Comparison of ENCODE assay signal across 16 cellular contexts in the genomic region with DNA sequence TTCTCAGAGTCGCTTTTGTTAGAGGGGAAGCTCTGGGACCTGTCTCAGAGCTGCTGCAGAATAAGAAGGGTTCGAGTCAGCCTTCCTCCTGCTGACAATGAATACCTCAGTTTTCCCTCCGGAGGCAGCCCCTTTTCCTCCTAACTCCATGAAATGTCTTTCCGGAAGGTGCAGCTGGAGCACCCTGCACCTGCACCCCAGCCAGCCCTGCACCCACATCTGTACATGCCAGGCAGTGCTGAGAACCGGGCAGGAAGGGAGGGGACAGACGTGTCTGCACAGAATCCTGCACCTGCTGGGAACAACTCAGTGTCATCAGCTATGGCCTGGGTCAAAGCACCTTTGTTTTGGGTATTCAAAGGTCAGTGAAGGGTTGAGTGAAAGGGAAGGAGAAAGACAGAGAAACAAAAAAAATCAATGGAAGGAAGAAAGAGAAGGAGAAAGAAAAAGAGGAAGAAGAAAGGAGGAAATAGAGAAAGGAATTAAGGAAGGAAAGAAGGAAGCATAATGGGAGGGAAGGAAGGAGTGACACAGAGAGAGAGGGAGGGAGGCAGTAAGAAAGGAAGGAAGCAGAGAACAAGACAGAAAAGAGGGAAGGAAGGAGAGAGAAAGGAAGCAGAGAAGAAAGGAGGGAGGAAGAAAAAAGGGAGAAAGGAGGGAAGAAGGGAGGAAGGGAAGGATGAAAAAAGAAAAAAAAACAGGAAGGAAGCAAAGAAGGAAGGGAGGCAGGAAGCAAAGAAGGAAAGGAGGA.
DNase-seq lines count a peak whose midpoint lies in the region; ATAC-seq and TF ChIP-seq lines count a peak whose summit lies in the region.
"Had no signal": no experiment of that assay in that cellular context is flagged by ENCODE, and none has a peak within 500 bp of the region (broad histone marks: within the 10 kb centered on the region; RNA-seq: fewer than 3 reads in every experiment).

No MANE protein-coding gene starts in this region.

- no peak overlapping the region for H2AFZ ChIP-seq in H9 (ENCODE audit: low read length)
- H2AFZ ChIP-seq: GM23248, PC-9 had no signal

- peaks cover 10 to 13% of the 10 kb centered on the region in 2 experiments for H3K4me1 Mint-ChIP-seq in H9
- peaks cover 21% of the 10 kb centered on the region for H3K4me1 Mint-ChIP-seq in activated T-helper 17 cell treated with anti-CD3 and anti-CD28 coated beads, Interleukin-2, amount 50 U/mL, for 72 hours
- peaks cover 26% of the 10 kb centered on the region for H3K4me1 Mint-ChIP-seq in stimulated activated effector memory CD8-positive, alpha-beta T cell treated with anti-CD3 and anti-CD28 coated beads, Interleukin-12 subunit alpha, Interleukin-12 subunit beta, amount 100 ng/mL, for 72 hours

- H3K56ac ChIP-seq in H9 (ENCODE audit: insufficient read length, low read depth, low read length): no peak overlapping the region

- no peak overlapping the region for H2BK12ac ChIP-seq in H9 (ENCODE audit: insufficient read length, low read depth, low read length)

- no peak overlapping the region for H3K4me3 Mint-ChIP-seq in H9
- H3K4me3 Mint-ChIP-seq in activated T-helper 17 cell treated with anti-CD3 and anti-CD28 coated beads, Interleukin-2, amount 50 U/mL, for 72 hours: no peak overlapping the region
- no peak overlapping the region for H3K4me3 Mint-ChIP-seq in stimulated activated effector memory CD8-positive, alpha-beta T cell treated with anti-CD3 and anti-CD28 coated beads, Interleukin-12 subunit alpha, Interleukin-12 subunit beta, amount 100 ng/mL, for 72 hours
- H3K4me3 Mint-ChIP-seq: CD8-positive, alpha-beta memory T cell had no signal

- no CpG with 5 or more reads among the region's 6 CpGs for WGBS in H9 (ENCODE audit: extremely low coverage, insufficient read length, low lambda C conversion rate)

- no peaks in the 10 kb centered on the region for H3K23me2 ChIP-seq in H9 (ENCODE audit: insufficient read length, low read depth, low read length, poor library complexity, severe bottlenecking)

- no peak overlapping the region for H3K4ac ChIP-seq in H9 (ENCODE audit: low read depth, low read length)

- peaks cover 3% of the 10 kb centered on the region for H3K27me3 Mint-ChIP-seq in H9 (ENCODE audit: low read depth)
- no peaks in the 10 kb centered on the region for H3K27me3 Mint-ChIP-seq in activated T-helper 17 cell treated with anti-CD3 and anti-CD28 coated beads, Interleukin-2, amount 50 U/mL, for 72 hours
- H3K27me3 Mint-ChIP-seq: CD8-positive, alpha-beta memory T cell had no signal

- H3K79me1 ChIP-seq in H9 (ENCODE audit: insufficient read depth, low read depth, low read length, poor library complexity, severe bottlenecking): no peaks in the 10 kb centered on the region

- H4K8ac ChIP-seq in H9 (replicated peaks; ENCODE audit: insufficient read length, low read depth, low read length): no peak overlapping the region

- H3K4me2 ChIP-seq in H9 (ENCODE audit: insufficient read depth, insufficient read length, low read length): no peak overlapping the region
- H3K4me2 ChIP-seq: PC-9 had no signal

- H3K27me3 ChIP-seq in H9 (ENCODE audit: insufficient read depth, low read length): no peaks in the 10 kb centered on the region
- H3K27me3 ChIP-seq in BE2C: no peaks in the 10 kb centered on the region
- H3K27me3 ChIP-seq: SJCRH30 had no signal

- H3K9me3 ChIP-seq in H9 (ENCODE audit: control insufficient read depth, low read depth, low read length) (peaks cover 8% of the 10 kb centered on the region), BE2C (no peaks in the 10 kb centered on the region)
- H3K9me3 ChIP-seq: SJCRH30 had no signal

- ATAC-seq in activated T-helper 17 cell treated with anti-CD3 and anti-CD28 coated beads, Interleukin-2, amount 50 U/mL, for 72 hours (replicated peaks): no peak
- ATAC-seq in stimulated activated effector memory CD8-positive, alpha-beta T cell treated with anti-CD3 and anti-CD28 coated beads, Interleukin-12 subunit alpha, Interleukin-12 subunit beta, amount 100 ng/mL, for 72 hours: no peak
- ATAC-seq in GM19395 (IDR thresholded peaks at IDR 0.05; ENCODE audit: unreplicated experiment) (no peak), GM21526 (IDR thresholded peaks at IDR 0.05; ENCODE audit: low FRiP score, unreplicated experiment) (no peak)
- ATAC-seq: HCT116 had no signal

- H2BK15ac ChIP-seq in H9 (ENCODE audit: low read depth, low read length): no peak overlapping the region

- H3K14ac ChIP-seq in H9 (ENCODE audit: insufficient read depth, low read length): no peak overlapping the region

- H3K9ac ChIP-seq in H9 (ENCODE audit: extremely low read depth, insufficient read length, low read length): no peak overlapping the region
- H3K9ac ChIP-seq: GM23248 had no signal

- H3K9me3 Mint-ChIP-seq in H9: peaks cover 43 to 46% of the 10 kb centered on the region in 2 experiments
- H3K9me3 Mint-ChIP-seq in activated T-helper 17 cell treated with anti-CD3 and anti-CD28 coated beads, Interleukin-2, amount 50 U/mL, for 72 hours: peaks cover 46% of the 10 kb centered on the region
- H3K9me3 Mint-ChIP-seq in stimulated activated effector memory CD8-positive, alpha-beta T cell treated with anti-CD3 and anti-CD28 coated beads, Interleukin-12 subunit alpha, Interleukin-12 subunit beta, amount 100 ng/mL, for 72 hours: peaks cover 34% of the 10 kb centered on the region

- H4K20me1 ChIP-seq in H9 (ENCODE audit: control insufficient read depth, insufficient read depth, insufficient read length): peaks cover 3% of the 10 kb centered on the region

- no peak overlapping the region for H3T11ph ChIP-seq in H9 (ENCODE audit: low read length)

- peaks cover 59 to 73% (median 67%) of the 10 kb centered on the region in 3 experiments for H3K36me3 Mint-ChIP-seq in H9 (ENCODE audit: insufficient read depth in 1 of 3, low read depth in 3 of 3)
- peaks cover 45% of the 10 kb centered on the region for H3K36me3 Mint-ChIP-seq in activated T-helper 17 cell treated with anti-CD3 and anti-CD28 coated beads, Interleukin-2, amount 50 U/mL, for 72 hours (ENCODE audit: low read depth)
- H3K36me3 Mint-ChIP-seq in stimulated activated effector memory CD8-positive, alpha-beta T cell treated with anti-CD3 and anti-CD28 coated beads, Interleukin-12 subunit alpha, Interleukin-12 subunit beta, amount 100 ng/mL, for 72 hours: no peaks in the 10 kb centered on the region

- no peak overlapping the region for H2BK20ac ChIP-seq in H9 (ENCODE audit: low read depth, low read length, poor library complexity, severe bottlenecking)

- TF ChIP-seq CTCF in H9 (conservative IDR thresholded peaks at IDR 0.05) (no peak), BE2C (IDR thresholded peaks at IDR 0.05; ENCODE audit: low read depth, low read length) (no peak)

- no peaks in the 10 kb centered on the region for H3K79me2 ChIP-seq in H9 (ENCODE audit: insufficient read depth, low read length)

- H2BK5ac ChIP-seq in H9 (ENCODE audit: insufficient read length, low read length): no peak overlapping the region

- H2BK120ac ChIP-seq in H9 (ENCODE audit: low read depth, low read length, poor library complexity, severe bottlenecking): no peak overlapping the region

- H4K91ac ChIP-seq in H9 (ENCODE audit: insufficient read length, low read depth, low read length): no peak overlapping the region

- H3K18ac ChIP-seq in H9 (ENCODE audit: insufficient read length, low read depth, low read length): no peak overlapping the region

- H3K27ac Mint-ChIP-seq in H9: peak overlapping the region in 2 of 3 experiments; percentile 9 to 50; a peak in 3 of 7 replicates
- peak overlapping the region; percentile 63 for H3K27ac Mint-ChIP-seq in activated T-helper 17 cell treated with anti-CD3 and anti-CD28 coated beads, Interleukin-2, amount 50 U/mL, for 72 hours
- peak overlapping the region; percentile 54 for H3K27ac Mint-ChIP-seq in stimulated activated effector memory CD8-positive, alpha-beta T cell treated with anti-CD3 and anti-CD28 coated beads, Interleukin-12 subunit alpha, Interleukin-12 subunit beta, amount 100 ng/mL, for 72 hours

- H4K5ac ChIP-seq in H9 (ENCODE audit: insufficient read length, low read depth, low read length): no peak overlapping the region

- DNase-seq in H9: no peak
- DNase-seq in mesenteric fat pad (ENCODE audit: low spot score): peak; percentile 57
- no peak for DNase-seq in stimulated activated effector memory CD8-positive, alpha-beta T cell treated with anti-CD3 and anti-CD28 coated beads, Interleukin-12 subunit alpha, Interleukin-12 subunit beta, amount 100 ng/mL, for 72 hours (ENCODE audit: low spot score in 2 of 2)
- DNase-seq in BE2C: no peak
- DNase-seq: CD8-positive, alpha-beta memory T cell; DND-41; GM23248; NCI-H1417 treated with DMSO at 0.1 percent for 48 hours; NCI-H2029 treated with DMSO at 0.1 percent for 48 hours; NCI-H524; PC-9; SJCRH30 had no signal

- H3K36me3 ChIP-seq in BE2C: no peaks in the 10 kb centered on the region
- H3K36me3 ChIP-seq: SJCRH30 had no signal

- H3K4me1 ChIP-seq in H9 (ENCODE audit: insufficient read depth, low read length) (no peaks in the 10 kb centered on the region; the same call in 1 of the 2 replicates), BE2C (no peaks in the 10 kb centered on the region)
- H3K4me1 ChIP-seq: SJCRH30 had no signal

- H3K4me3 ChIP-seq in BE2C (ENCODE audit: low read depth, low read length): no peak overlapping the region
- H3K4me3 ChIP-seq: GM23248, PC-9, SJCRH30 had no signal

- no peak overlapping the region for H3K23ac ChIP-seq in H9 (ENCODE audit: insufficient read length, low read depth, low read length)

- H2AK5ac ChIP-seq in H9 (ENCODE audit: insufficient read length, low read length): no peak overlapping the region

- no peak overlapping the region for H3K27ac ChIP-seq in H9 (ENCODE audit: insufficient read length, low read depth, low read length)
- H3K27ac ChIP-seq: GM23248, PC-9, SJCRH30 had no signal
